ENCODE assay signal across 8 cellular contexts in genomic region chr3:44992555-44993470, GRCh38. TPM values are rescaled to one million over a fixed set of nuclear protein-coding genes. Genes with fewer than 3 reads are reported as not detected.
DNase-seq lines count a peak whose midpoint lies in the region; ATAC-seq, FAIRE-seq and TF ChIP-seq lines count a peak whose summit lies in the region.

No MANE protein-coding gene starts in this region.

- no peak overlapping the region for H3K9ac ChIP-seq in H9 (ENCODE audit: extremely low read depth, insufficient read length, low read length)
- peak overlapping the region; percentile 70 for H3K9ac ChIP-seq in keratinocyte (ENCODE audit: control insufficient read depth, extremely low read depth, insufficient read depth, low read length)

- H2AFZ ChIP-seq in H9 (ENCODE audit: low read length) (no peak overlapping the region), keratinocyte (ENCODE audit: control insufficient read depth, low read length) (peak overlapping the region; percentile 57)

- peaks cover 15 to 40% of the 10 kb centered on the region in 2 experiments for H3K36me3 ChIP-seq in keratinocyte (ENCODE audit: control insufficient read depth in 2 of 2, extremely low read depth in 1 of 2, insufficient read depth in 2 of 2, low read length in 2 of 2)

- peak; percentile 91 for FAIRE-seq in keratinocyte (lab: Jason Lieb, UNC)
- FAIRE-seq in RCC 7860 (lab: Jason Lieb, UNC): no peak

- H3K4me2 ChIP-seq in H9 (ENCODE audit: insufficient read depth, insufficient read length, low read length) (peak overlapping the region; percentile 10), keratinocyte (ENCODE audit: control insufficient read depth, extremely low read depth, insufficient read depth, low read depth, low read length) (peak overlapping the region; percentile 82)

- H3K9me3 Mint-ChIP-seq in H9: no peaks in the 10 kb centered on the region
- no peaks in the 10 kb centered on the region for H3K9me3 Mint-ChIP-seq in activated CD4-positive, alpha-beta memory T cell treated with anti-CD3 and anti-CD28 coated beads for 36 hours

- no CpG with 5 or more reads among the region's 7 CpGs for WGBS in H9 (ENCODE audit: extremely low coverage, insufficient read length, low lambda C conversion rate)

- dilution Hi-C loops in keratinocyte (cut with MboI; ENCODE audit: extremely low pct_ligation_motif_present, low sequenced_read_pairs): no loop called here

- H3K23me2 ChIP-seq in H9 (ENCODE audit: insufficient read length, low read depth, low read length, poor library complexity, severe bottlenecking): no peaks in the 10 kb centered on the region

- no peak overlapping the region for H3K18ac ChIP-seq in H9 (ENCODE audit: insufficient read length, low read depth, low read length)

- peak; percentile 93 for TF ChIP-seq CTCF in H9 (conservative IDR thresholded peaks at IDR 0.05)
- peak; percentile 87 to 95 (median 87) for TF ChIP-seq CTCF in keratinocyte (optimal IDR thresholded peaks at IDR 0.05 in 1 of 3, IDR thresholded peaks at IDR 0.05 in 1 of 3, conservative IDR thresholded peaks at IDR 0.05 in 1 of 3; ENCODE audit: extremely low read depth in 1 of 3, insufficient read depth in 2 of 3, low read length in 3 of 3)

- no peak overlapping the region for H4K91ac ChIP-seq in H9 (ENCODE audit: insufficient read length, low read depth, low read length)

- H3K4me1 Mint-ChIP-seq in H9: peaks cover 32 to 40% of the 10 kb centered on the region in 2 experiments
- peaks cover 64% of the 10 kb centered on the region for H3K4me1 Mint-ChIP-seq in activated CD4-positive, alpha-beta memory T cell treated with anti-CD3 and anti-CD28 coated beads for 36 hours (ENCODE audit: low read depth)

- H4K20me1 ChIP-seq in H9 (ENCODE audit: control insufficient read depth, insufficient read depth, insufficient read length) (no peaks in the 10 kb centered on the region), keratinocyte (ENCODE audit: control insufficient read depth, extremely low read depth, insufficient read depth, low read length) (no peaks in the 10 kb centered on the region)

- no peak overlapping the region for H2AK5ac ChIP-seq in H9 (ENCODE audit: insufficient read length, low read length)

- no peak overlapping the region for H3K14ac ChIP-seq in H9 (ENCODE audit: insufficient read depth, low read length)

- peaks cover 43 to 69% (median 62%) of the 10 kb centered on the region in 3 experiments for H3K36me3 Mint-ChIP-seq in H9 (ENCODE audit: insufficient read depth in 1 of 3, low read depth in 3 of 3)
- peaks cover 37% of the 10 kb centered on the region for H3K36me3 Mint-ChIP-seq in activated CD4-positive, alpha-beta memory T cell treated with anti-CD3 and anti-CD28 coated beads for 36 hours

- peak overlapping the region in 1 of 3 experiments; percentile 9 for H3K4me3 ChIP-seq in keratinocyte (ENCODE audit: control insufficient read depth in 2 of 3, extremely low read depth in 1 of 3, insufficient read depth in 2 of 3, low read depth in 1 of 3, low read length in 3 of 3)

- H3K27me3 ChIP-seq in H9 (ENCODE audit: insufficient read depth, low read length) (no peaks in the 10 kb centered on the region), keratinocyte (ENCODE audit: control insufficient read depth, extremely low read depth, insufficient read depth, low read length) (no peaks in the 10 kb centered on the region)

- no peak for ATAC-seq in GM19395 (IDR thresholded peaks at IDR 0.05; ENCODE audit: unreplicated experiment)

- peaks cover 5% of the 10 kb centered on the region for H3K9me1 ChIP-seq in keratinocyte (ENCODE audit: control insufficient read depth, extremely low read depth, insufficient read depth, low read length)

- intact Hi-C loops in activated CD4-positive, alpha-beta memory T cell treated with anti-CD3 and anti-CD28 coated beads for 36 hours (cut with micrococcal nuclease): no loop called here

- no peak overlapping the region for H3K23ac ChIP-seq in H9 (ENCODE audit: insufficient read length, low read depth, low read length)

- H2BK12ac ChIP-seq in H9 (ENCODE audit: insufficient read length, low read depth, low read length): no peak overlapping the region

- no peak overlapping the region for H2BK15ac ChIP-seq in H9 (ENCODE audit: low read depth, low read length)

- H2BK5ac ChIP-seq in H9 (ENCODE audit: insufficient read length, low read length): no peak overlapping the region

- no peaks in the 10 kb centered on the region for H3K27me3 Mint-ChIP-seq in H9 (ENCODE audit: low read depth)
- no peaks in the 10 kb centered on the region for H3K27me3 Mint-ChIP-seq in activated CD4-positive, alpha-beta memory T cell treated with anti-CD3 and anti-CD28 coated beads for 36 hours

- H3K9me3 ChIP-seq in H9 (ENCODE audit: control insufficient read depth, low read depth, low read length): no peaks in the 10 kb centered on the region
- H3K9me3 ChIP-seq in keratinocyte (ENCODE audit: control insufficient read depth, low read depth, low read length): no peaks in the 10 kb centered on the region

- POLR2A ChIA-PET in activated CD4-positive, alpha-beta memory T cell treated with anti-CD3 and anti-CD28 coated beads for 36 hours (lab: Charles Lee): interaction anchor here (0.5 kb wide), 1 partner anchor 195 kb away, joined by 3 read pairs; no protein-coding TSS in a partner anchor

- H2BK20ac ChIP-seq in H9 (ENCODE audit: low read depth, low read length, poor library complexity, severe bottlenecking): no peak overlapping the region

- H4K5ac ChIP-seq in H9 (ENCODE audit: insufficient read length, low read depth, low read length): no peak overlapping the region

- H3K79me2 ChIP-seq in H9 (ENCODE audit: insufficient read depth, low read length) (no peaks in the 10 kb centered on the region; the same call in 1 of the 2 replicates), keratinocyte (ENCODE audit: control insufficient read depth, insufficient read depth, low read length) (peaks cover 32% of the 10 kb centered on the region)

- H3K4ac ChIP-seq in H9 (ENCODE audit: low read depth, low read length): no peak overlapping the region

- H3T11ph ChIP-seq in H9 (ENCODE audit: low read length): no peak overlapping the region

- 0 out of 5 replicates have a peak overlapping the region, but pooled peaks of 1 of the 2 experiments have one; percentile 10 for H3K4me3 Mint-ChIP-seq in H9
- H3K4me3 Mint-ChIP-seq in activated CD4-positive, alpha-beta memory T cell treated with anti-CD3 and anti-CD28 coated beads for 36 hours: no peak overlapping the region

- H3K4me1 ChIP-seq in H9 (ENCODE audit: insufficient read depth, low read length) (peaks cover 14% of the 10 kb centered on the region), keratinocyte (ENCODE audit: control insufficient read depth, extremely low read depth, insufficient read depth, low read length) (peaks cover 39% of the 10 kb centered on the region)

- H3K56ac ChIP-seq in H9 (ENCODE audit: insufficient read length, low read depth, low read length): no peak overlapping the region

- H3K27ac ChIP-seq in H9 (ENCODE audit: insufficient read length, low read depth, low read length) (no peak overlapping the region), keratinocyte (ENCODE audit: control insufficient read depth, insufficient read depth, low read length) (peak overlapping the region; percentile 98)

- DNase-seq in AG20443 (ENCODE audit: low spot score): peak; percentile 23
- peak; percentile 49 for DNase-seq in H9
- peak; percentile 36 for DNase-seq in activated CD4-positive, alpha-beta memory T cell treated with anti-CD3 and anti-CD28 coated beads for 36 hours
- peak; percentile 82 for DNase-seq in keratinocyte (ENCODE audit: low read depth, low spot score)
- no peak for DNase-seq in GOT3 (lab: John Stamatoyannopoulos, UW)
- DNase-seq in NCI-H1048 (lab: John Stamatoyannopoulos, UW): no peak
- DNase-seq in RCC 7860 (ENCODE audit: low spot score): no peak

- no peaks in the 10 kb centered on the region for H3K79me1 ChIP-seq in H9 (ENCODE audit: insufficient read depth, low read depth, low read length, poor library complexity, severe bottlenecking)

- no peak overlapping the region for H4K8ac ChIP-seq in H9 (replicated peaks; ENCODE audit: insufficient read length, low read depth, low read length)

- CTCF ChIA-PET in activated CD4-positive, alpha-beta memory T cell treated with anti-CD3 and anti-CD28 coated beads for 36 hours (lab: Charles Lee): interaction anchor here (0.7 to 7.0 kb wide), 8 partner anchors 9 to 45 kb away, joined by 3 to 37 read pairs (median 6); partner anchors contain the start of genes EXOSC7 and ZDHHC3

- no peak overlapping the region for H2BK120ac ChIP-seq in H9 (ENCODE audit: low read depth, low read length, poor library complexity, severe bottlenecking)

- peak overlapping the region; percentile 57 to 94 (median 58); a peak in 6 of 7 replicates for H3K27ac Mint-ChIP-seq in H9
- no peak overlapping the region for H3K27ac Mint-ChIP-seq in activated CD4-positive, alpha-beta memory T cell treated with anti-CD3 and anti-CD28 coated beads for 36 hours

RNA-seq across cellular contexts. Expression of gene EXOSC7, which starts 16.8 kb away (rescaled TPM):
- total RNA-seq in H9 (2021): 86.6 and 88.7 TPM in 2 replicates
- 10 to 100 TPM; 55.7 to 62.2 TPM for total RNA-seq in activated CD4-positive, alpha-beta memory T cell treated with anti-CD3 and anti-CD28 coated beads for 36 hours
- polyA plus RNA-seq in keratinocyte: 75.9 to 94.4 TPM (median 89.3 TPM) in 3 replicates
- 52.6 TPM for polyA plus RNA-seq in keratinocyte (2011; ENCODE audit: low read depth)
- 58.5 and 64.7 TPM in 2 replicates for polyA plus RNA-seq in keratinocyte (2011; cell fraction: cytosol; rRNA removed)
- polyA plus RNA-seq in keratinocyte (2011; cell fraction: nucleus; rRNA removed): 63.5 and 83.2 TPM in 2 replicates
- polyA plus RNA-seq in keratinocyte (2012; ENCODE audit: low replicate concordance): 77.0 and 80.2 TPM in 2 replicates
- polyA minus RNA-seq in keratinocyte: 17.1 to 49.2 TPM (median 30.2 TPM) in 3 replicates
- polyA minus RNA-seq in keratinocyte (2011; cell fraction: cytosol; rRNA and poly(A)+ RNA removed): 21.9 TPM
- 19.9 and 28.8 TPM in 2 replicates for polyA minus RNA-seq in keratinocyte (2011; cell fraction: nucleus; rRNA and poly(A)+ RNA removed)

RNA-seq across cellular contexts. Expression of gene ZDHHC3, which starts 16.8 kb away (rescaled TPM):
- 58.3 and 71.3 TPM in 2 replicates for total RNA-seq in H9 (2021)
- 10 to 100 TPM; 26.9 to 34.8 TPM for total RNA-seq in activated CD4-positive, alpha-beta memory T cell treated with anti-CD3 and anti-CD28 coated beads for 36 hours
- polyA plus RNA-seq in keratinocyte: 151 to 203 TPM (median 162 TPM) in 3 replicates
- 50.8 TPM for polyA plus RNA-seq in keratinocyte (2011; ENCODE audit: low read depth)
- 193 and 216 TPM in 2 replicates for polyA plus RNA-seq in keratinocyte (2011; cell fraction: cytosol; rRNA removed)
- polyA plus RNA-seq in keratinocyte (2011; cell fraction: nucleus; rRNA removed): 123 and 154 TPM in 2 replicates
- polyA plus RNA-seq in keratinocyte (2012; ENCODE audit: low replicate concordance): 68.9 and 89.7 TPM in 2 replicates
- polyA minus RNA-seq in keratinocyte: 381 to 451 TPM (median 383 TPM) in 3 replicates
- 123 TPM for polyA minus RNA-seq in keratinocyte (2011; cell fraction: cytosol; rRNA and poly(A)+ RNA removed)
- polyA minus RNA-seq in keratinocyte (2011; cell fraction: nucleus; rRNA and poly(A)+ RNA removed): 61.2 and 113 TPM in 2 replicates

RNA-seq across cellular contexts. Expression of gene CLEC3B, which starts 33.3 kb away (rescaled TPM):
- total RNA-seq in H9 (2021): not detected in 2 replicates
- not detected for total RNA-seq in activated CD4-positive, alpha-beta memory T cell treated with anti-CD3 and anti-CD28 coated beads for 36 hours
- polyA plus RNA-seq in keratinocyte: 0.08 TPM in 1 of 3 replicates, not detected in the others
- polyA plus RNA-seq in keratinocyte (2011; ENCODE audit: low read depth): not detected
- not detected in 2 replicates for polyA plus RNA-seq in keratinocyte (2011; cell fraction: cytosol; rRNA removed)
- polyA plus RNA-seq in keratinocyte (2011; cell fraction: nucleus; rRNA removed): 0.16 TPM in 1 of 2 replicates, not detected in the other
- polyA plus RNA-seq in keratinocyte (2012; ENCODE audit: low replicate concordance): not detected in 2 replicates
- polyA minus RNA-seq in keratinocyte: 0.20 TPM in 1 of 3 replicates, not detected in the others
- not detected for polyA minus RNA-seq in keratinocyte (2011; cell fraction: cytosol; rRNA and poly(A)+ RNA removed)
- 0.63 TPM in 1 of 2 replicates, not detected in the other for polyA minus RNA-seq in keratinocyte (2011; cell fraction: nucleus; rRNA and poly(A)+ RNA removed)

Comparison
In these comparisons a context has a peak if more than half of its experiments do, and no peak if none do; other contexts are left out.
1. DNase-seq: peak in AG20443 (single experiment), H9 (single experiment), activated CD4-positive, alpha-beta memory T cell treated with anti-CD3 and anti-CD28 coated beads for 36 hours (single experiment) and keratinocyte (single experiment); none in GOT3 (single experiment), NCI-H1048 (single experiment) and RCC 7860 (single experiment).